Comparison of ENCODE assay signal across 8 cellular contexts in genomic region chr2:170817247-170817998, GRCh38. TPM values are rescaled to one million over a fixed set of nuclear protein-coding genes. Genes with fewer than 3 reads are reported as not detected.
DNase-seq lines count a peak whose midpoint lies in the region; ATAC-seq, FAIRE-seq and TF ChIP-seq lines count a peak whose summit lies in the region.

No MANE protein-coding gene starts in this region.

- no peaks in the 10 kb centered on the region for H3K9me3 Mint-ChIP-seq in T-helper 2 cell treated with Interferon-gamma antibody and Interleukin-4, amounts not matched to agents 5 μg/mL and 100 μg/mL, for 36 hours

- 1% methylated on average over 56 to 59 of the region's 59 CpGs for WGBS in pancreas, 2 donors

- peaks cover 49% of the 10 kb centered on the region for H3K4me1 Mint-ChIP-seq in T-helper 2 cell treated with Interferon-gamma antibody and Interleukin-4, amounts not matched to agents 5 μg/mL and 100 μg/mL, for 36 hours (ENCODE audit: low read depth)

- H3K4me3 Mint-ChIP-seq in T-helper 2 cell treated with Interferon-gamma antibody and Interleukin-4, amounts not matched to agents 5 μg/mL and 100 μg/mL, for 36 hours: peak overlapping the region; percentile 87

- TF ChIP-seq CTCF in pancreas (IDR thresholded peaks at IDR 0.05): no peak

- peak overlapping the region; percentile 92 to 100 (median 98) for H3K4me2 ChIP-seq in BLaER1 treated with 17β-estradiol and CSF1 and Interleukin-3, amounts not matched to agents 10 nM and 100 nM

- peaks cover 17 to 45% (median 34%) of the 10 kb centered on the region in 10 experiments for H3K4me1 ChIP-seq in BLaER1 treated with 17β-estradiol and CSF1 and Interleukin-3, amounts not matched to agents 10 nM and 100 nM
- H3K4me1 ChIP-seq in pancreas: peaks cover 3 to 26% (median 15%) of the 10 kb centered on the region in 3 donors

- H3K27me3 Mint-ChIP-seq in T-helper 2 cell treated with Interferon-gamma antibody and Interleukin-4, amounts not matched to agents 5 μg/mL and 100 μg/mL, for 36 hours (ENCODE audit: low read depth): peaks cover 74% of the 10 kb centered on the region

- no peak for FAIRE-seq in pancreas (lab: Jason Lieb, UNC)

- peak; percentile 74 for DNase-seq in H7
- peak; percentile 45 for DNase-seq in T-helper 2 cell treated with Interferon-gamma antibody and Interleukin-4, amounts not matched to agents 5 μg/mL and 100 μg/mL, for 36 hours (ENCODE audit: low spot score)
- DNase-seq in erythroblast (lab: John Stamatoyannopoulos, UW): peak; percentile 42 to 46
- peak in 3 of 6 donors; percentile 20 to 63 (median 61) for DNase-seq in pancreas
- no peak for DNase-seq in cortex of kidney (lab: John Stamatoyannopoulos, UW)

- peak overlapping the region; percentile 79 for H3K27ac Mint-ChIP-seq in T-helper 2 cell treated with Interferon-gamma antibody and Interleukin-4, amounts not matched to agents 5 μg/mL and 100 μg/mL, for 36 hours

- H3K9ac ChIP-seq in BLaER1 treated with 17β-estradiol and CSF1 and Interleukin-3, amounts not matched to agents 10 nM and 100 nM: peak overlapping the region in 4 of 11 experiments; percentile 27 to 40 (median 34); a peak in 2 of 22 replicates

- H3K9me3 ChIP-seq in BLaER1 treated with 17β-estradiol and CSF1 and Interleukin-3, amounts not matched to agents 10 nM and 100 nM (replicated peaks in 1 of 11): peaks cover 9 to 42% (median 31%) of the 10 kb centered on the region in 11 experiments
- H3K9me3 ChIP-seq in pancreas: no peaks in the 10 kb centered on the region

- peaks cover 6% of the 10 kb centered on the region for H3K36me3 Mint-ChIP-seq in T-helper 2 cell treated with Interferon-gamma antibody and Interleukin-4, amounts not matched to agents 5 μg/mL and 100 μg/mL, for 36 hours (ENCODE audit: low read depth)

- TF ChIP-seq POLR2A in erythroblast (IDR thresholded peaks at IDR 0.05; ENCODE audit: low read length): peak; percentile 23

- H4K20me1 ChIP-seq in BLaER1 treated with 17β-estradiol and CSF1 and Interleukin-3, amounts not matched to agents 10 nM and 100 nM: peaks cover 0 to 65% (median 26%) of the 10 kb centered on the region in 11 experiments; a peak in 15 of 22 replicates

- H3K27me3 ChIP-seq in BLaER1 treated with 17β-estradiol and CSF1 and Interleukin-3, amounts not matched to agents 10 nM and 100 nM: peaks cover 97 to 98% (median 97%) of the 10 kb centered on the region in 11 experiments
- H3K27me3 ChIP-seq in H7 (ENCODE audit: control insufficient read depth, insufficient read depth, low read length) (peaks cover 92% of the 10 kb centered on the region), pancreas (peaks cover 9 to 67% (median 28%) of the 10 kb centered on the region in 4 donors)

- peak overlapping the region; percentile 51 to 68 (median 58) for H3K4me3 ChIP-seq in BLaER1 treated with 17β-estradiol and CSF1 and Interleukin-3, amounts not matched to agents 10 nM and 100 nM
- peak overlapping the region; percentile 50 for H3K4me3 ChIP-seq in H7 (ENCODE audit: insufficient read depth, low read depth, low read length)
- peak overlapping the region; percentile 9 to 48 (median 30) for H3K4me3 ChIP-seq in pancreas

- H3K36me3 ChIP-seq in BLaER1 treated with 17β-estradiol and CSF1 and Interleukin-3, amounts not matched to agents 10 nM and 100 nM: no peaks in the 10 kb centered on the region
- H3K36me3 ChIP-seq in H7 (replicated peaks; ENCODE audit: control insufficient read depth, insufficient read depth, low read length) (no peaks in the 10 kb centered on the region), pancreas (no peaks in the 10 kb centered on the region)

- H3K27ac ChIP-seq in BLaER1 treated with 17β-estradiol and CSF1 and Interleukin-3, amounts not matched to agents 10 nM and 100 nM: no peak overlapping the region
- no peak overlapping the region for H3K27ac ChIP-seq in pancreas

- intact Hi-C loops in pancreas (cut with DNase I): loop anchor here (5.0 to 10.0 kb wide), 4 partner anchors 410 to 453 kb away; no protein-coding TSS in a partner anchor

- ATAC-seq in pancreas (peak in 3 of 4 donors; percentile 5 to 16 (median 14)), HG03139 (IDR thresholded peaks at IDR 0.05; ENCODE audit: unreplicated experiment) (no peak), GM21576 (IDR thresholded peaks at IDR 0.05; ENCODE audit: unreplicated experiment) (no peak)

RNA-seq across cellular contexts. Expression of gene GAD1, which starts 0.7 kb away (rescaled TPM):
- total RNA-seq in H7 (2014; rRNA removed; shearing (Covaris generic)): 19.3 and 25.8 TPM in 2 replicates
- total RNA-seq in pancreas: 1 to 10 TPM in 1 of 6 donors, under 1 TPM in 5; 0.17 to 1.0 (median 0.31) TPM
- polyA plus RNA-seq in pancreas: under 1 TPM; 0.73 to 0.84 TPM

RNA-seq across cellular contexts. Expression of gene ERICH2, which starts 47.2 kb away (rescaled TPM):
- 0.89 TPM in 1 of 2 replicates, not detected in the other for total RNA-seq in H7 (2014; rRNA removed; shearing (Covaris generic))
- total RNA-seq in pancreas: 1 to 10 TPM in 2 of 6 donors, under 1 TPM in 4; 0.49 to 2.4 (median 0.79) TPM
- 1 to 10 TPM; 1.6 to 3.6 TPM for polyA plus RNA-seq in pancreas

Comparison
In these comparisons a context has a peak if more than half of its experiments do, and no peak if none do; other contexts are left out.
1. ATAC-seq: peak in pancreas (3 of 4); none in HG03139 (single experiment) and GM21576 (single experiment).
2. RNA of gene GAD1, which starts 0.7 kb away (total RNA-seq): 19.3 to 25.8 TPM in H7; 0.17 to 1.0 TPM in pancreas; every median in the first group is over 10 times any median in the second.
3. Peak in every context shown above with its lines, with median percentiles within 50 percentile points of each other: H3K4me3 ChIP-seq.